In the genomic region with DNA sequence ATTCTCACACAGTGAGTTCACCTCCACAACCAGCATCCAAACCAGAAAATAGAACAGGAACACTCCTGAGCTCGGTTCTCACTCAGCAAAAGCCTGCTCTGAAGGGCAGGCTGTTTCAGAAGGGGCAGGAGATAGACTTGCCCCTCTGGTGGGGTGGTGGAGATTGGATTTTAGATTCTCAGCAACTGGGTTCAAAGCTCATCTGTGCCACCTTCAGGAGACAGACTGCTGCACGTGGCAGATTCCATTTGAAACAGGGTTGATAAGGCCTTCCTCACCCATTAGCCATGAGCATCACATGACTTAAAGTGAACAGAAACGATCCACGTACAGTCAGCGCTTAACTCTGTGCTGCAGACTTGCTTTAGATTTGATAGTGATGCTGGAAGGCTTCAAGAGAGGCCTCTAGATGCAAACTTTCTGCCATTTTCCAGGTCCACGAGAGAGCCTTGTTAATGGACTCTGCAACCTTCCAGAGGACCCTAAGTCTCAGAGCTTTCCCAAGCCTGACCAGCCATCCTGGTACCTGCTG, we compare ENCODE assay signal across 14 cellular contexts. TPM values are rescaled to one million over a fixed set of nuclear protein-coding genes. Genes with fewer than 3 reads are reported as not detected.
A peak's percentile ranks its signal among the peaks of the same experiment; 100 is the strongest.
DNase-seq lines count a peak whose midpoint lies in the region; ATAC-seq, FAIRE-seq and TF ChIP-seq lines count a peak whose summit lies in the region.
"Had no signal": no experiment of that assay in that cellular context is flagged by ENCODE, and none has a peak within 500 bp of the region (broad histone marks: within the 10 kb centered on the region; RNA-seq: fewer than 3 reads in every experiment).

No MANE protein-coding gene starts in this region.

- no peak overlapping the region for H3K4me3 Mint-ChIP-seq in glutamatergic neuron (ENCODE audit: unreplicated experiment)
- H3K4me3 Mint-ChIP-seq: activated naive CD4-positive, alpha-beta T cell treated with anti-CD3 and anti-CD28 coated beads for 36 hours; natural killer cell; stimulated activated effector memory CD8-positive, alpha-beta T cell treated with anti-CD3 and anti-CD28 coated beads, Interleukin-12 subunit alpha, Interleukin-12 subunit beta, amount 100 ng/mL, for 72 hours had no signal

- no peaks in the 10 kb centered on the region for H3K27me3 Mint-ChIP-seq in glutamatergic neuron (ENCODE audit: unreplicated experiment)

- peak; percentile 39 for ATAC-seq in left lobe of liver
- ATAC-seq: natural killer cell; stimulated activated effector memory CD8-positive, alpha-beta T cell treated with anti-CD3 and anti-CD28 coated beads, Interleukin-12 subunit alpha, Interleukin-12 subunit beta, amount 100 ng/mL, for 72 hours had no signal

- no peaks in the 10 kb centered on the region for H3K9me3 Mint-ChIP-seq in glutamatergic neuron (ENCODE audit: unreplicated experiment)
- H3K9me3 Mint-ChIP-seq: activated naive CD4-positive, alpha-beta T cell treated with anti-CD3 and anti-CD28 coated beads for 36 hours; natural killer cell; stimulated activated effector memory CD8-positive, alpha-beta T cell treated with anti-CD3 and anti-CD28 coated beads, Interleukin-12 subunit alpha, Interleukin-12 subunit beta, amount 100 ng/mL, for 72 hours had no signal

- H3K4me1 Mint-ChIP-seq in glutamatergic neuron (ENCODE audit: low read depth, unreplicated experiment) = peaks cover 12% of the 10 kb centered on the region

- no peak overlapping the region for H3K27ac Mint-ChIP-seq in glutamatergic neuron (ENCODE audit: unreplicated experiment)
- H3K27ac Mint-ChIP-seq: activated naive CD4-positive, alpha-beta T cell treated with anti-CD3 and anti-CD28 coated beads for 36 hours; natural killer cell; stimulated activated effector memory CD8-positive, alpha-beta T cell treated with anti-CD3 and anti-CD28 coated beads, Interleukin-12 subunit alpha, Interleukin-12 subunit beta, amount 100 ng/mL, for 72 hours had no signal

- FAIRE-seq in D721Med (lab: Jason Lieb, UNC) = no peak
- FAIRE-seq: G401.6 had no signal

- no peak for DNase-seq in D721Med (ENCODE audit: insufficient read length, low spot score)
- DNase-seq in HCEC 1CT = peak; percentile 5
- peak; percentile 10 for DNase-seq in amniotic epithelial cell (ENCODE audit: low read depth)
- DNase-seq in left lobe of liver (ENCODE audit: low spot score) = no peak
- DNase-seq in glutamatergic neuron = no peak
- no peak for DNase-seq in SW 1271 (lab: John Stamatoyannopoulos, UW)
- no peak for DNase-seq in hypothalamus (lab: John Stamatoyannopoulos, UW)
- no peak for DNase-seq in HuH-7.5 (ENCODE audit: low spot score)
- DNase-seq: activated CD4-positive, alpha-beta T cell treated with anti-CD3 and anti-CD28 coated beads, Interleukin-2, amount 50 U/mL, for 1 hour; activated naive CD4-positive, alpha-beta T cell treated with anti-CD3 and anti-CD28 coated beads for 36 hours; natural killer cell had no signal

- TF ChIP-seq CTCF in D721Med (IDR thresholded peaks at IDR 0.05; ENCODE audit: insufficient read depth, missing control alignments) (peak; percentile 17), glutamatergic neuron (IDR thresholded peaks at IDR 0.05; ENCODE audit: partially characterized antibody, unreplicated experiment) (no peak)

- H3K36me3 Mint-ChIP-seq in glutamatergic neuron (ENCODE audit: unreplicated experiment) = no peaks in the 10 kb centered on the region
- H3K36me3 Mint-ChIP-seq: natural killer cell; stimulated activated effector memory CD8-positive, alpha-beta T cell treated with anti-CD3 and anti-CD28 coated beads, Interleukin-12 subunit alpha, Interleukin-12 subunit beta, amount 100 ng/mL, for 72 hours had no signal

RNA-seq across cellular contexts. Expression of gene MGLL, which starts 35.0 kb away (rescaled TPM):
- total RNA-seq in left lobe of liver (139 TPM), glutamatergic neuron (ENCODE audit: unreplicated experiment) (10.3 TPM)

RNA-seq across cellular contexts. Expression of gene KBTBD12, which starts 57.7 kb away (rescaled TPM):
- 0.05 TPM for total RNA-seq in left lobe of liver
- not detected for total RNA-seq in glutamatergic neuron (ENCODE audit: unreplicated experiment)
- total RNA-seq: activated naive CD4-positive, alpha-beta T cell treated with anti-CD3 and anti-CD28 coated beads for 36 hours; SJSA1 had no signal

Comparison
In these comparisons a context has a peak if more than half of its experiments do, and no peak if none do; other contexts are left out.
1. DNase-seq: peak in HCEC 1CT (single experiment) and amniotic epithelial cell (single experiment); none in D721Med (single experiment), left lobe of liver (single experiment), glutamatergic neuron (single experiment), SW 1271 (0 of 2), hypothalamus (0 of 51) and HuH-7.5 (single experiment).
2. RNA of gene MGLL, which starts 35.0 kb away (total RNA-seq): 139 TPM in left lobe of liver (single experiment); 10.3 TPM in glutamatergic neuron (single experiment); every median in the first group is over 10 times any median in the second.